Comparison of ENCODE assay signal across 1 cellular context in the genomic region with DNA sequence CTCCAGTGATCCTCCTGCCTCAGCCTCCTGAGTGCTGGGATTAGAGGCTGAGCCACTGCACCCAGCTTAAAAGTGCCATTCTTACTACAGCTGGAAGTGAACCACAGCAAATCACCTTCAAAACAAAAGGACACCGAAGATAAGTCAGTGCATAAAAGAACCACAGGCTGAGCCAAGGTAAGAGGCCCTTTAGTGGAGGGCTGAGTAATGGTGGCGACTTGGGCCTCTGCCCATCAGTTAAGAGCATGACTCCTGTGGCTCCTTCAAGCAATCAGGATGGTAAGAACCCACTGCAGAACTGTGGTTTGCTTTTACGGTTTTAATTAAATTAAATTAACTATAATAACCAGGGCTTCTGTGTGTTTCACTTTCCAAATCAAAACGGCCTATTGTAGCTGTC.
A peak's percentile ranks its signal among the peaks of the same experiment; 100 is the strongest.
TF ChIP-seq lines count a peak whose summit lies in the region.

No MANE protein-coding gene starts in this region.

TF ChIP-seq in HEK293, 187 proteins besides CTCF, POLR2A, EP300 and RAD21 (continued from another document and continues in another):
- no peak for TF ChIP-seq ZNF223 (tag by site-specific recombination; IDR thresholded peaks at IDR 0.05)
- no peak for TF ChIP-seq ZNF423 (tag by site-specific recombination; IDR thresholded peaks at IDR 0.05)
- TF ChIP-seq, protein P1, sequence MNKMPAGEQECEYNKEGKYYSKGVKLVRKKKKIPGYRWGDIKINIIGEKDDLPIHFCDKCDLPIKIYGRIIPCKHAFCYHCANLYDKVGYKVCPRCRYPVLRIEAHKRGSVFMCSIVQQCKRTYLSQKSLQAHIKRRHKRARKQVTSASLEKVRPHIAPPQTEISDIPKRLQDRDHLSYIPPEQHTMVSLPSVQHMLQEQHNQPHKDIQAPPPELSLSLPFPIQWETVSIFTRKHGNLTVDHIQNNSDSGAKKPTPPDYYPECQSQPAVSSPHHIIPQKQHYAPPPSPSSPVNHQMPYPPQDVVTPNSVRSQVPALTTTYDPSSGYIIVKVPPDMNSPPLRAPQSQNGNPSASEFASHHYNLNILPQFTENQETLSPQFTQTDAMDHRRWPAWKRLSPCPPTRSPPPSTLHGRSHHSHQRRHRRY (tag by site-specific recombination; IDR thresholded peaks at IDR 0.05) = no peak
- TF ChIP-seq ZNF354C (tag by site-specific recombination; IDR thresholded peaks at IDR 0.05; ENCODE audit: borderline replicate concordance, low read depth) = no peak
- peak; percentile 34; the same call in 1 of the 2 replicates for TF ChIP-seq ZBTB17 (tag by site-specific recombination; IDR thresholded peaks at IDR 0.05)
- TF ChIP-seq, protein P2, sequence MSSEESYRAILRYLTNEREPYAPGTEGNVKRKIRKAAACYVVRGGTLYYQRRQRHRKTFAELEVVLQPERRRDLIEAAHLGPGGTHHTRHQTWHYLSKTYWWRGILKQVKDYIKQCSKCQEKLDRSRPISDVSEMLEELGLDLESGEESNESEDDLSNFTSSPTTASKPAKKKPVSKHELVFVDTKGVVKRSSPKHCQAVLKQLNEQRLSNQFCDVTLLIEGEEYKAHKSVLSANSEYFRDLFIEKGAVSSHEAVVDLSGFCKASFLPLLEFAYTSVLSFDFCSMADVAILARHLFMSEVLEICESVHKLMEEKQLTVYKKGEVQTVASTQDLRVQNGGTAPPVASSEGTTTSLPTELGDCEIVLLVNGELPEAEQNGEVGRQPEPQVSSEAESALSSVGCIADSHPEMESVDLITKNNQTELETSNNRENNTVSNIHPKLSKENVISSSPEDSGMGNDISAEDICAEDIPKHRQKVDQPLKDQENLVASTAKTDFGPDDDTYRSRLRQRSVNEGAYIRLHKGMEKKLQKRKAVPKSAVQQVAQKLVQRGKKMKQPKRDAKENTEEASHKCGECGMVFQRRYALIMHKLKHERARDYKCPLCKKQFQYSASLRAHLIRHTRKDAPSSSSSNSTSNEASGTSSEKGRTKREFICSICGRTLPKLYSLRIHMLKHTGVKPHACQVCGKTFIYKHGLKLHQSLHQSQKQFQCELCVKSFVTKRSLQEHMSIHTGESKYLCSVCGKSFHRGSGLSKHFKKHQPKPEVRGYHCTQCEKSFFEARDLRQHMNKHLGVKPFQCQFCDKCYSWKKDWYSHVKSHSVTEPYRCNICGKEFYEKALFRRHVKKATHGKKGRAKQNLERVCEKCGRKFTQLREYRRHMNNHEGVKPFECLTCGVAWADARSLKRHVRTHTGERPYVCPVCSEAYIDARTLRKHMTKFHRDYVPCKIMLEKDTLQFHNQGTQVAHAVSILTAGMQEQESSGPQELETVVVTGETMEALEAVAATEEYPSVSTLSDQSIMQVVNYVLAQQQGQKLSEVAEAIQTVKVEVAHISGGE (tag by site-specific recombination; conservative IDR thresholded peaks at IDR 0.05; ENCODE audit: low read depth) = no peak
- TF ChIP-seq, protein P3, sequence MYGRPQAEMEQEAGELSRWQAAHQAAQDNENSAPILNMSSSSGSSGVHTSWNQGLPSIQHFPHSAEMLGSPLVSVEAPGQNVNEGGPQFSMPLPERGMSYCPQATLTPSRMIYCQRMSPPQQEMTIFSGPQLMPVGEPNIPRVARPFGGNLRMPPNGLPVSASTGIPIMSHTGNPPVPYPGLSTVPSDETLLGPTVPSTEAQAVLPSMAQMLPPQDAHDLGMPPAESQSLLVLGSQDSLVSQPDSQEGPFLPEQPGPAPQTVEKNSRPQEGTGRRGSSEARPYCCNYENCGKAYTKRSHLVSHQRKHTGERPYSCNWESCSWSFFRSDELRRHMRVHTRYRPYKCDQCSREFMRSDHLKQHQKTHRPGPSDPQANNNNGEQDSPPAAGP (tag by site-specific recombination; IDR thresholded peaks at IDR 0.05) = peak; percentile 38; the same call in 1 of the 2 replicates
- TF ChIP-seq OVOL3 (tag by site-specific recombination; IDR thresholded peaks at IDR 0.05) = peak; percentile 75
- TF ChIP-seq ZSCAN23 (tag by site-specific recombination; IDR thresholded peaks at IDR 0.05) = no peak
- TF ChIP-seq SP2 (tag by site-specific recombination; IDR thresholded peaks at IDR 0.05) = no peak
- no peak for TF ChIP-seq ZNF621 (tag by site-specific recombination; IDR thresholded peaks at IDR 0.05)
- TF ChIP-seq, protein P4, sequence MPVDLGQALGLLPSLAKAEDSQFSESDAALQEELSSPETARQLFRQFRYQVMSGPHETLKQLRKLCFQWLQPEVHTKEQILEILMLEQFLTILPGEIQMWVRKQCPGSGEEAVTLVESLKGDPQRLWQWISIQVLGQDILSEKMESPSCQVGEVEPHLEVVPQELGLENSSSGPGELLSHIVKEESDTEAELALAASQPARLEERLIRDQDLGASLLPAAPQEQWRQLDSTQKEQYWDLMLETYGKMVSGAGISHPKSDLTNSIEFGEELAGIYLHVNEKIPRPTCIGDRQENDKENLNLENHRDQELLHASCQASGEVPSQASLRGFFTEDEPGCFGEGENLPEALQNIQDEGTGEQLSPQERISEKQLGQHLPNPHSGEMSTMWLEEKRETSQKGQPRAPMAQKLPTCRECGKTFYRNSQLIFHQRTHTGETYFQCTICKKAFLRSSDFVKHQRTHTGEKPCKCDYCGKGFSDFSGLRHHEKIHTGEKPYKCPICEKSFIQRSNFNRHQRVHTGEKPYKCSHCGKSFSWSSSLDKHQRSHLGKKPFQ (tag by site-specific recombination; IDR thresholded peaks at IDR 0.05) = peak; percentile 59
- TF ChIP-seq, protein P5, sequence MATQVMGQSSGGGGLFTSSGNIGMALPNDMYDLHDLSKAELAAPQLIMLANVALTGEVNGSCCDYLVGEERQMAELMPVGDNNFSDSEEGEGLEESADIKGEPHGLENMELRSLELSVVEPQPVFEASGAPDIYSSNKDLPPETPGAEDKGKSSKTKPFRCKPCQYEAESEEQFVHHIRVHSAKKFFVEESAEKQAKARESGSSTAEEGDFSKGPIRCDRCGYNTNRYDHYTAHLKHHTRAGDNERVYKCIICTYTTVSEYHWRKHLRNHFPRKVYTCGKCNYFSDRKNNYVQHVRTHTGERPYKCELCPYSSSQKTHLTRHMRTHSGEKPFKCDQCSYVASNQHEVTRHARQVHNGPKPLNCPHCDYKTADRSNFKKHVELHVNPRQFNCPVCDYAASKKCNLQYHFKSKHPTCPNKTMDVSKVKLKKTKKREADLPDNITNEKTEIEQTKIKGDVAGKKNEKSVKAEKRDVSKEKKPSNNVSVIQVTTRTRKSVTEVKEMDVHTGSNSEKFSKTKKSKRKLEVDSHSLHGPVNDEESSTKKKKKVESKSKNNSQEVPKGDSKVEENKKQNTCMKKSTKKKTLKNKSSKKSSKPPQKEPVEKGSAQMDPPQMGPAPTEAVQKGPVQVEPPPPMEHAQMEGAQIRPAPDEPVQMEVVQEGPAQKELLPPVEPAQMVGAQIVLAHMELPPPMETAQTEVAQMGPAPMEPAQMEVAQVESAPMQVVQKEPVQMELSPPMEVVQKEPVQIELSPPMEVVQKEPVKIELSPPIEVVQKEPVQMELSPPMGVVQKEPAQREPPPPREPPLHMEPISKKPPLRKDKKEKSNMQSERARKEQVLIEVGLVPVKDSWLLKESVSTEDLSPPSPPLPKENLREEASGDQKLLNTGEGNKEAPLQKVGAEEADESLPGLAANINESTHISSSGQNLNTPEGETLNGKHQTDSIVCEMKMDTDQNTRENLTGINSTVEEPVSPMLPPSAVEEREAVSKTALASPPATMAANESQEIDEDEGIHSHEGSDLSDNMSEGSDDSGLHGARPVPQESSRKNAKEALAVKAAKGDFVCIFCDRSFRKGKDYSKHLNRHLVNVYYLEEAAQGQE (tag by site-specific recombination; IDR thresholded peaks at IDR 0.05) = no peak
- peak; percentile 91 for TF ChIP-seq SP7 (tag by site-specific recombination; IDR thresholded peaks at IDR 0.05)
- TF ChIP-seq, protein P6, sequence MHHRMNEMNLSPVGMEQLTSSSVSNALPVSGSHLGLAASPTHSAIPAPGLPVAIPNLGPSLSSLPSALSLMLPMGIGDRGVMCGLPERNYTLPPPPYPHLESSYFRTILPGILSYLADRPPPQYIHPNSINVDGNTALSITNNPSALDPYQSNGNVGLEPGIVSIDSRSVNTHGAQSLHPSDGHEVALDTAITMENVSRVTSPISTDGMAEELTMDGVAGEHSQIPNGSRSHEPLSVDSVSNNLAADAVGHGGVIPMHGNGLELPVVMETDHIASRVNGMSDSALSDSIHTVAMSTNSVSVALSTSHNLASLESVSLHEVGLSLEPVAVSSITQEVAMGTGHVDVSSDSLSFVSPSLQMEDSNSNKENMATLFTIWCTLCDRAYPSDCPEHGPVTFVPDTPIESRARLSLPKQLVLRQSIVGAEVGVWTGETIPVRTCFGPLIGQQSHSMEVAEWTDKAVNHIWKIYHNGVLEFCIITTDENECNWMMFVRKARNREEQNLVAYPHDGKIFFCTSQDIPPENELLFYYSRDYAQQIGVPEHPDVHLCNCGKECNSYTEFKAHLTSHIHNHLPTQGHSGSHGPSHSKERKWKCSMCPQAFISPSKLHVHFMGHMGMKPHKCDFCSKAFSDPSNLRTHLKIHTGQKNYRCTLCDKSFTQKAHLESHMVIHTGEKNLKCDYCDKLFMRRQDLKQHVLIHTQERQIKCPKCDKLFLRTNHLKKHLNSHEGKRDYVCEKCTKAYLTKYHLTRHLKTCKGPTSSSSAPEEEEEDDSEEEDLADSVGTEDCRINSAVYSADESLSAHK (tag by site-specific recombination; IDR thresholded peaks at IDR 0.05) = peak; percentile 70
- TF ChIP-seq BCL11A (tag by site-specific recombination; IDR thresholded peaks at IDR 0.05; ENCODE audit: low read depth) = peak; percentile 52; the same call in 1 of the 2 replicates
- no peak for TF ChIP-seq ZNF292 (tag by site-specific recombination; IDR thresholded peaks at IDR 0.05; ENCODE audit: borderline replicate concordance, low read depth)
- peak; percentile 46; the same call in 1 of the 2 replicates for TF ChIP-seq ZNF600 (tag by site-specific recombination; IDR thresholded peaks at IDR 0.05)
- TF ChIP-seq, protein P7, sequence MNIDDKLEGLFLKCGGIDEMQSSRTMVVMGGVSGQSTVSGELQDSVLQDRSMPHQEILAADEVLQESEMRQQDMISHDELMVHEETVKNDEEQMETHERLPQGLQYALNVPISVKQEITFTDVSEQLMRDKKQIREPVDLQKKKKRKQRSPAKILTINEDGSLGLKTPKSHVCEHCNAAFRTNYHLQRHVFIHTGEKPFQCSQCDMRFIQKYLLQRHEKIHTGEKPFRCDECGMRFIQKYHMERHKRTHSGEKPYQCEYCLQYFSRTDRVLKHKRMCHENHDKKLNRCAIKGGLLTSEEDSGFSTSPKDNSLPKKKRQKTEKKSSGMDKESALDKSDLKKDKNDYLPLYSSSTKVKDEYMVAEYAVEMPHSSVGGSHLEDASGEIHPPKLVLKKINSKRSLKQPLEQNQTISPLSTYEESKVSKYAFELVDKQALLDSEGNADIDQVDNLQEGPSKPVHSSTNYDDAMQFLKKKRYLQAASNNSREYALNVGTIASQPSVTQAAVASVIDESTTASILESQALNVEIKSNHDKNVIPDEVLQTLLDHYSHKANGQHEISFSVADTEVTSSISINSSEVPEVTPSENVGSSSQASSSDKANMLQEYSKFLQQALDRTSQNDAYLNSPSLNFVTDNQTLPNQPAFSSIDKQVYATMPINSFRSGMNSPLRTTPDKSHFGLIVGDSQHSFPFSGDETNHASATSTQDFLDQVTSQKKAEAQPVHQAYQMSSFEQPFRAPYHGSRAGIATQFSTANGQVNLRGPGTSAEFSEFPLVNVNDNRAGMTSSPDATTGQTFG (tag by site-specific recombination; IDR thresholded peaks at IDR 0.05; ENCODE audit: borderline replicate concordance) = no peak
- no peak for TF ChIP-seq ZNF544 (tag by site-specific recombination; IDR thresholded peaks at IDR 0.05)
- TF ChIP-seq, protein P8, sequence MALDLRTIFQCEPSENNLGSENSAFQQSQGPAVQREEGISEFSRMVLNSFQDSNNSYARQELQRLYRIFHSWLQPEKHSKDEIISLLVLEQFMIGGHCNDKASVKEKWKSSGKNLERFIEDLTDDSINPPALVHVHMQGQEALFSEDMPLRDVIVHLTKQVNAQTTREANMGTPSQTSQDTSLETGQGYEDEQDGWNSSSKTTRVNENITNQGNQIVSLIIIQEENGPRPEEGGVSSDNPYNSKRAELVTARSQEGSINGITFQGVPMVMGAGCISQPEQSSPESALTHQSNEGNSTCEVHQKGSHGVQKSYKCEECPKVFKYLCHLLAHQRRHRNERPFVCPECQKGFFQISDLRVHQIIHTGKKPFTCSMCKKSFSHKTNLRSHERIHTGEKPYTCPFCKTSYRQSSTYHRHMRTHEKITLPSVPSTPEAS (tag by site-specific recombination; IDR thresholded peaks at IDR 0.05) = no peak
- no peak for TF ChIP-seq ZNF830 (tag by site-specific recombination; IDR thresholded peaks at IDR 0.05; ENCODE audit: low read depth)
- TF ChIP-seq, protein P9, sequence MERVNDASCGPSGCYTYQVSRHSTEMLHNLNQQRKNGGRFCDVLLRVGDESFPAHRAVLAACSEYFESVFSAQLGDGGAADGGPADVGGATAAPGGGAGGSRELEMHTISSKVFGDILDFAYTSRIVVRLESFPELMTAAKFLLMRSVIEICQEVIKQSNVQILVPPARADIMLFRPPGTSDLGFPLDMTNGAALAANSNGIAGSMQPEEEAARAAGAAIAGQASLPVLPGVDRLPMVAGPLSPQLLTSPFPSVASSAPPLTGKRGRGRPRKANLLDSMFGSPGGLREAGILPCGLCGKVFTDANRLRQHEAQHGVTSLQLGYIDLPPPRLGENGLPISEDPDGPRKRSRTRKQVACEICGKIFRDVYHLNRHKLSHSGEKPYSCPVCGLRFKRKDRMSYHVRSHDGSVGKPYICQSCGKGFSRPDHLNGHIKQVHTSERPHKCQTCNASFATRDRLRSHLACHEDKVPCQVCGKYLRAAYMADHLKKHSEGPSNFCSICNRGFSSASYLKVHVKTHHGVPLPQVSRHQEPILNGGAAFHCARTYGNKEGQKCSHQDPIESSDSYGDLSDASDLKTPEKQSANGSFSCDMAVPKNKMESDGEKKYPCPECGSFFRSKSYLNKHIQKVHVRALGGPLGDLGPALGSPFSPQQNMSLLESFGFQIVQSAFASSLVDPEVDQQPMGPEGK (tag by site-specific recombination; IDR thresholded peaks at IDR 0.05) = peak; percentile 25; the same call in 1 of the 2 replicates
- TF ChIP-seq, protein P10, sequence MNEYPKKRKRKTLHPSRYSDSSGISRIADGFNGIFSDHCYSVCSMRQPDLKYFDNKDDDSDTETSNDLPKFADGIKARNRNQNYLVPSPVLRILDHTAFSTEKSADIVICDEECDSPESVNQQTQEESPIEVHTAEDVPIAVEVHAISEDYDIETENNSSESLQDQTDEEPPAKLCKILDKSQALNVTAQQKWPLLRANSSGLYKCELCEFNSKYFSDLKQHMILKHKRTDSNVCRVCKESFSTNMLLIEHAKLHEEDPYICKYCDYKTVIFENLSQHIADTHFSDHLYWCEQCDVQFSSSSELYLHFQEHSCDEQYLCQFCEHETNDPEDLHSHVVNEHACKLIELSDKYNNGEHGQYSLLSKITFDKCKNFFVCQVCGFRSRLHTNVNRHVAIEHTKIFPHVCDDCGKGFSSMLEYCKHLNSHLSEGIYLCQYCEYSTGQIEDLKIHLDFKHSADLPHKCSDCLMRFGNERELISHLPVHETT (tag by site-specific recombination; IDR thresholded peaks at IDR 0.05) = no peak
- no peak; the same call in 1 of the 2 replicates for TF ChIP-seq KLF10 (tag by site-specific recombination; IDR thresholded peaks at IDR 0.05)
- TF ChIP-seq IKZF3 (tag by site-specific recombination; IDR thresholded peaks at IDR 0.05) = peak; percentile 54
- no peak for TF ChIP-seq ZNF324 (tag by site-specific recombination; IDR thresholded peaks at IDR 0.05)
- TF ChIP-seq YY2 (tag by site-specific recombination; IDR thresholded peaks at IDR 0.05) = no peak
- no peak for TF ChIP-seq ZNF416 (tag by site-specific recombination; IDR thresholded peaks at IDR 0.05)
- TF ChIP-seq ZNF146 (tag by site-specific recombination; IDR thresholded peaks at IDR 0.05) = no peak
- TF ChIP-seq ZNF560 (tag by site-specific recombination; IDR thresholded peaks at IDR 0.05; ENCODE audit: borderline replicate concordance) = no peak
- TF ChIP-seq ZBTB8A (tag by site-specific recombination; IDR thresholded peaks at IDR 0.05) = peak; percentile 91
- TF ChIP-seq ZNF24 (tag by site-specific recombination; IDR thresholded peaks at IDR 0.05) = 0 out of 2 replicates have a peak, but pooled peaks have one; percentile 55
